Comparison of ENCODE assay signal across 23 cellular contexts in genomic region chr14:104132981-104133380, GRCh38. TPM values are rescaled to one million over a fixed set of nuclear protein-coding genes. Genes with fewer than 3 reads are reported as not detected.
A peak's percentile ranks its signal among the peaks of the same experiment; 100 is the strongest.
DNase-seq lines count a peak whose midpoint lies in the region; ATAC-seq, FAIRE-seq and TF ChIP-seq lines count a peak whose summit lies in the region.
"Had no signal": no experiment of that assay in that cellular context is flagged by ENCODE, and none has a peak within 500 bp of the region (broad histone marks: within the 10 kb centered on the region; RNA-seq: fewer than 3 reads in every experiment).

No MANE protein-coding gene starts in this region.

- TF ChIP-seq CTCF in A549 (IDR thresholded peaks at IDR 0.05) (no peak), HEK293 (tag by site-specific recombination; IDR thresholded peaks at IDR 0.05) (no peak), mucosa of descending colon (IDR thresholded peaks at IDR 0.05) (no peak), breast epithelium (IDR thresholded peaks at IDR 0.05) (no peak)

- H3K9me3 ChIP-seq in A549: peaks cover 28% of the 10 kb centered on the region
- no peaks in the 10 kb centered on the region for H3K9me3 ChIP-seq in HEK293 (ENCODE audit: control insufficient read depth, insufficient read depth, low read depth, low read length)
- peaks cover 8% of the 10 kb centered on the region for H3K9me3 ChIP-seq in mucosa of descending colon
- peaks cover 8 to 17% of the 10 kb centered on the region in 2 donors for H3K9me3 ChIP-seq in breast epithelium
- H3K9me3 ChIP-seq: gastrocnemius medialis, thyroid gland had no signal

- H3K36me3 ChIP-seq in HEK293 (ENCODE audit: control insufficient read depth in 2 of 2, insufficient read depth in 1 of 2, low read length in 2 of 2) (no peaks in the 10 kb centered on the region), mucosa of descending colon (ENCODE audit: low read depth) (no peaks in the 10 kb centered on the region), breast epithelium (no peaks in the 10 kb centered on the region)
- H3K36me3 ChIP-seq: gastrocnemius medialis, thyroid gland had no signal

- H3K4me1 ChIP-seq in A549 (peaks cover 19% of the 10 kb centered on the region), HEK293 (ENCODE audit: control insufficient read depth, insufficient read depth, low read length) (peaks cover 3% of the 10 kb centered on the region), mucosa of descending colon (ENCODE audit: low read depth) (peaks cover 27% of the 10 kb centered on the region), breast epithelium (peaks cover 7 to 10% of the 10 kb centered on the region in 2 donors)

- 24% methylated on average over 7 of the region's 7 CpGs for WGBS in A549 (ENCODE audit: missing lambda C conversion rate)

- TF ChIP-seq POLR2A in A549 (IDR thresholded peaks at IDR 0.05; ENCODE audit: low read length) (no peak), breast epithelium (IDR thresholded peaks at IDR 0.05) (no peak)

- intact Hi-C loops in left ventricle myocardium superior (cut with micrococcal nuclease): loop anchor here (10.0 kb wide), 1 partner anchor 58 kb away; no protein-coding TSS in a partner anchor
- intact Hi-C loops in mucosa of descending colon (cut with DNase I, micrococcal nuclease): loop anchor here (5.0 to 10.0 kb wide), 3 partner anchors 56 to 512 kb away; no protein-coding TSS in a partner anchor
- intact Hi-C loops in breast epithelium (cut with DNase I; ENCODE audit: low total_unique reads): loop anchor here (10.0 kb wide), 1 partner anchor 432 kb away; no protein-coding TSS in a partner anchor

- ATAC-seq in A549: no peak
- no peak for ATAC-seq in left ventricle myocardium superior
- no peak for ATAC-seq in mucosa of descending colon
- ATAC-seq in GM18520 (IDR thresholded peaks at IDR 0.05; ENCODE audit: unreplicated experiment): no peak
- ATAC-seq in GM18868 (IDR thresholded peaks at IDR 0.05; ENCODE audit: unreplicated experiment): no peak
- ATAC-seq: gastrocnemius medialis; stimulated activated naive B cell treated with anti-CD40 and anti-IgM and Interleukin-4, amounts not matched to agents 10 μg/mL and 1 μg/mL and 100 μg/mL, for 72 hours had no signal

- TF ChIP-seq EP300 in A549 (IDR thresholded peaks at IDR 0.05): no peak

- no peak for DNase-seq in A549 (ENCODE audit: low read depth in 1 of 2, low spot score in 1 of 2)
- peak; percentile 22 for DNase-seq in left ventricle myocardium superior
- DNase-seq in mucosa of descending colon: peak in 2 of 3 donors; percentile 17 to 22
- no peak for DNase-seq in breast epithelium (ENCODE audit: low spot score in 2 of 2)
- DNase-seq in NCI-H524 (lab: John Stamatoyannopoulos, UW): no peak
- DNase-seq: activated CD4-positive, alpha-beta T cell treated with anti-CD3 and anti-CD28 coated beads, Interleukin-2, amount 50 U/mL, for 4 hours; activated naive CD4-positive, alpha-beta T cell treated with Interleukin-2 at 50 U/mL for 16 hours; central memory CD4-positive, alpha-beta T cell; DMS 273 treated with DMSO at 0.1 percent for 48 hours; gastrocnemius medialis; GDM1; KBM-7; NCI-H2171; NCI-H526 treated with DMSO at 0.1 percent for 48 hours; stimulated activated CD4-positive, alpha-beta T cell treated with anti-CD3 and anti-CD28 coated beads, Interleukin-1b, Interleukin-23, amount 100 ng/mL, for 48 hours; stimulated activated naive B cell treated with anti-CD40 and anti-IgM and Interleukin-4, amounts not matched to agents 10 μg/mL and 1 μg/mL and 100 μg/mL, for 72 hours had no signal

- H3K4me3 ChIP-seq in A549: no peak overlapping the region
- no peak overlapping the region for H3K4me3 ChIP-seq in HEK293 (ENCODE audit: low read depth, low read length)
- no peak overlapping the region for H3K4me3 ChIP-seq in mucosa of descending colon
- H3K4me3 ChIP-seq in breast epithelium: no peak overlapping the region
- H3K4me3 ChIP-seq: gastrocnemius medialis, thyroid gland had no signal

- H3K27ac ChIP-seq in A549: no peak overlapping the region
- H3K27ac ChIP-seq in HEK293 (ENCODE audit: extremely low read depth, low read depth, low read length): no peak overlapping the region
- no peak overlapping the region for H3K27ac ChIP-seq in breast epithelium
- H3K27ac ChIP-seq: gastrocnemius medialis, thyroid gland had no signal

- peaks cover 0 to 47% of the 10 kb centered on the region in 2 donors for H3K27me3 ChIP-seq in breast epithelium

- TF ChIP-seq RAD21 in A549 (conservative IDR thresholded peaks at IDR 0.05 in 1 of 2, IDR thresholded peaks at IDR 0.05 in 1 of 2): no peak

- H3K4me2 ChIP-seq in A549: no peak overlapping the region

- CTCF ChIA-PET in A549 (lab: Yijun Ruan, JAX): interaction anchor here (0.8 to 3.9 kb wide), 6 partner anchors 14 to 507 kb away, joined by 3 to 25 read pairs (median 5); no protein-coding TSS in a partner anchor
- CTCF ChIA-PET in HEK293 (lab: Yijun Ruan, JAX): interaction anchor here (0.9 to 2.1 kb wide), 2 partner anchors 55 to 57 kb away, joined by 5 to 15 read pairs; no protein-coding TSS in a partner anchor

- FAIRE-seq in A549 (lab: Jason Lieb, UNC): no peak
- FAIRE-seq: H1 had no signal

- POLR2A ChIA-PET in A549 (lab: Yijun Ruan, JAX): no interaction called here
- POLR2A ChIA-PET in HEK293 (lab: Yijun Ruan, JAX): interaction anchor here (0.6 kb wide), 1 partner anchor 1423 kb away, joined by 6 read pairs; no protein-coding TSS in a partner anchor

TF ChIP-seq in A549, 52 proteins besides CTCF, POLR2A, EP300 and RAD21 (continues in another document):
- peak; percentile 72 for TF ChIP-seq REST (IDR thresholded peaks at IDR 0.05)

TF ChIP-seq in HEK293, 187 proteins besides CTCF, POLR2A, EP300 and RAD21:
- no peak for TF ChIP-seq ZNF112 (tag by site-specific recombination; IDR thresholded peaks at IDR 0.05)
- no peak for TF ChIP-seq ZNF544 (tag by site-specific recombination; IDR thresholded peaks at IDR 0.05)
- peak; percentile 94 for TF ChIP-seq REST (tag by site-specific recombination; IDR thresholded peaks at IDR 0.05)

RNA-seq across cellular contexts. Expression of gene KIF26A, which starts 5.4 kb away (rescaled TPM):
- 0.20 and 0.28 TPM in 2 replicates for polyA plus RNA-seq in A549 (2011; rRNA removed)
- 1.1 and 1.9 TPM in 2 replicates for polyA plus RNA-seq in A549 (2012; cell fraction: cytosol; rRNA removed)
- polyA plus RNA-seq in A549 (2012; cell fraction: nucleus; rRNA removed): 2.4 and 3.7 TPM in 2 replicates
- polyA plus RNA-seq in A549 (2017; fragmentation: RNase III; extraction: RNeasy Plus Mini Kit Qiagen cat#74134 plus additional on column Dnase treatment): 1.9 to 2.3 TPM (median 2.1 TPM) in 3 replicates
- polyA minus RNA-seq in A549 (2011; rRNA and poly(A)+ RNA removed): 0.33 and 0.39 TPM in 2 replicates
- total RNA-seq in left ventricle myocardium superior: 6.0 TPM
- 1 to 10 TPM; 3.8 to 7.7 (median 6.5) TPM for total RNA-seq in mucosa of descending colon
- total RNA-seq in breast epithelium: 1 to 10 TPM; 1.4 to 4.6 (median 2.2) TPM

RNA-seq across cellular contexts. Expression of gene ASPG, which starts 47.5 kb away (rescaled TPM):
- polyA plus RNA-seq in A549 (2011; rRNA removed) (not detected in 2 replicates), A549 (2017; fragmentation: RNase III; extraction: RNeasy Plus Mini Kit Qiagen cat#74134 plus additional on column Dnase treatment) (0.13 TPM in 1 of 3 replicates, not detected in the others)
- polyA plus RNA-seq in A549 (2012; cell fraction: cytosol; rRNA removed): 0.03 and 0.21 TPM in 2 replicates
- polyA plus RNA-seq in A549 (2012; cell fraction: nucleus; rRNA removed): 0.11 and 0.14 TPM in 2 replicates
- polyA minus RNA-seq in A549 (2011; rRNA and poly(A)+ RNA removed): not detected in 2 replicates
- total RNA-seq in left ventricle myocardium superior (28.2 TPM), mucosa of descending colon (10 to 100 TPM in 2 of 3 donors, 1 to 10 TPM in 1; 2.1 to 15.0 (median 14.2) TPM), breast epithelium (under 1 TPM in 2 of 3 donors, not detected in 1; 0.15 to 0.33 TPM)
- total RNA-seq: CD4-positive, alpha-beta T cell; osteocyte had no signal

Comparison
In these comparisons a context has a peak if more than half of its experiments do, and no peak if none do; other contexts are left out.
1. DNase-seq: peak in left ventricle myocardium superior (single experiment) and mucosa of descending colon (2 of 3); none in A549 (0 of 2), breast epithelium (0 of 2) and NCI-H524 (0 of 2).
2. Of the 5 proteins assayed by ChIP-seq in both HEK293 and A549: peak only in HEK293: none; only in A549: none; in both: REST; in neither: 4.